1 cellular context compared by ENCODE assay signal in the genomic region with DNA sequence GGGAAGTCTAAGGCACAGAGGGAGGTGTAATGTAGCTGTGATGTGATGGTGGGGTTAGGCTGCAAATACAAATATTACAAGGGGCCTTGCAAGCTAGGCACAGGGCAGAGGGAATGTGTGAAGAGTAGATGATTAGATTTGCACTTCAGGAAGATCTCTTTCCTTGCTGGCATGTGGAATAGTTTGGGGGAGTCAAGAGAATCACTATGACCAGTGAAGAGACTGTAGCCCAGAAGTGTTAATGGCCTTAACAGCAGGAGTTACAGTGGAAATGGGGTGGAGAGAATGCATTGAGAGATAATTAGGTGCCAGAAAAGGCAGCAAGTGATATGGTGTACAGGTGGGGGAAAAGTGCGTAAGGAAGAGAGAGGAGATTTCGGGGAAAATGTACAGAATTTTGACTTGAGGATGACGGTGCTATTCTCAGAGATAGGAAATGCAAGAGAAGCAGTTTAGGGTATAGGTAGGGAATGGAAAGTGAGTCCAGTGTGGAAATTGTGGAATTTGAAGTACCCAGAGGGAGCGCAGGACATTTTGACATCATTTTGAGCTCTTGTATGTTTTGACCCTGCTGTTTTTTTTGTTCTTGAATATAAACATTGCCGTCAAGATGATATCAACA.
A peak's percentile ranks its signal among the peaks of the same experiment; 100 is the strongest.
TF ChIP-seq lines count a peak whose summit lies in the region.

No MANE protein-coding gene starts in this region.

TF ChIP-seq in K562, 482 proteins besides CTCF, POLR2A, EP300 and RAD21:
- TF ChIP-seq, protein P1, sequence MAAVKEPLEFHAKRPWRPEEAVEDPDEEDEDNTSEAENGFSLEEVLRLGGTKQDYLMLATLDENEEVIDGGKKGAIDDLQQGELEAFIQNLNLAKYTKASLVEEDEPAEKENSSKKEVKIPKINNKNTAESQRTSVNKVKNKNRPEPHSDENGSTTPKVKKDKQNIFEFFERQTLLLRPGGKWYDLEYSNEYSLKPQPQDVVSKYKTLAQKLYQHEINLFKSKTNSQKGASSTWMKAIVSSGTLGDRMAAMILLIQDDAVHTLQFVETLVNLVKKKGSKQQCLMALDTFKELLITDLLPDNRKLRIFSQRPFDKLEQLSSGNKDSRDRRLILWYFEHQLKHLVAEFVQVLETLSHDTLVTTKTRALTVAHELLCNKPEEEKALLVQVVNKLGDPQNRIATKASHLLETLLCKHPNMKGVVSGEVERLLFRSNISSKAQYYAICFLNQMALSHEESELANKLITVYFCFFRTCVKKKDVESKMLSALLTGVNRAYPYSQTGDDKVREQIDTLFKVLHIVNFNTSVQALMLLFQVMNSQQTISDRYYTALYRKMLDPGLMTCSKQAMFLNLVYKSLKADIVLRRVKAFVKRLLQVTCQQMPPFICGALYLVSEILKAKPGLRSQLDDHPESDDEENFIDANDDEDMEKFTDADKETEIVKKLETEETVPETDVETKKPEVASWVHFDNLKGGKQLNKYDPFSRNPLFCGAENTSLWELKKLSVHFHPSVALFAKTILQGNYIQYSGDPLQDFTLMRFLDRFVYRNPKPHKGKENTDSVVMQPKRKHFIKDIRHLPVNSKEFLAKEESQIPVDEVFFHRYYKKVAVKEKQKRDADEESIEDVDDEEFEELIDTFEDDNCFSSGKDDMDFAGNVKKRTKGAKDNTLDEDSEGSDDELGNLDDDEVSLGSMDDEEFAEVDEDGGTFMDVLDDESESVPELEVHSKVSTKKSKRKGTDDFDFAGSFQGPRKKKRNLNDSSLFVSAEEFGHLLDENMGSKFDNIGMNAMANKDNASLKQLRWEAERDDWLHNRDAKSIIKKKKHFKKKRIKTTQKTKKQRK (IDR thresholded peaks at IDR 0.05; ENCODE audit: borderline replicate concordance, low read depth, low read length): no peak
- peak; percentile 69 for TF ChIP-seq MAFG (tag; conservative IDR thresholded peaks at IDR 0.05)
- no peak for TF ChIP-seq ZNF121 (CRISPR knock-in tag; conservative IDR thresholded peaks at IDR 0.05)
- peak; percentile 94 for TF ChIP-seq ZNF316 (IDR thresholded peaks at IDR 0.05)
- peak; percentile 38; the same call in 1 of the 2 replicates for TF ChIP-seq NFE2 (IDR thresholded peaks at IDR 0.05; ENCODE audit: low read depth)
- TF ChIP-seq CREM (IDR thresholded peaks at IDR 0.05; ENCODE audit: low read depth): no peak
- TF ChIP-seq, protein P2, sequence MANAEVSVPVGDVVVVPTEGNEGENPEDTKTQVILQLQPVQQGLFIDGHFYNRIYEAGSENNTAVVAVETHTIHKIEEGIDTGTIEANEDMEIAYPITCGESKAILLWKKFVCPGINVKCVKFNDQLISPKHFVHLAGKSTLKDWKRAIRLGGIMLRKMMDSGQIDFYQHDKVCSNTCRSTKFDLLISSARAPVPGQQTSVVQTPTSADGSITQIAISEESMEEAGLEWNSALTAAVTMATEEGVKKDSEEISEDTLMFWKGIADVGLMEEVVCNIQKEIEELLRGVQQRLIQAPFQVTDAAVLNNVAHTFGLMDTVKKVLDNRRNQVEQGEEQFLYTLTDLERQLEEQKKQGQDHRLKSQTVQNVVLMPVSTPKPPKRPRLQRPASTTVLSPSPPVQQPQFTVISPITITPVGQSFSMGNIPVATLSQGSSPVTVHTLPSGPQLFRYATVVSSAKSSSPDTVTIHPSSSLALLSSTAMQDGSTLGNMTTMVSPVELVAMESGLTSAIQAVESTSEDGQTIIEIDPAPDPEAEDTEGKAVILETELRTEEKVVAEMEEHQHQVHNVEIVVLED (CRISPR knock-in tag; IDR thresholded peaks at IDR 0.05): no peak
- TF ChIP-seq C11orf30 (IDR thresholded peaks at IDR 0.05; ENCODE audit: low read depth): peak; percentile 78
- no peak for TF ChIP-seq ZNF696 (CRISPR knock-in tag; conservative IDR thresholded peaks at IDR 0.05)
- TF ChIP-seq POLR2AphosphoS2 (IDR thresholded peaks at IDR 0.05; ENCODE audit: low read length): no peak
- TF ChIP-seq YBX1 (IDR thresholded peaks at IDR 0.05): 0 out of 2 replicates have a peak, but pooled peaks have one; percentile 17
- TF ChIP-seq NFRKB (IDR thresholded peaks at IDR 0.05; ENCODE audit: low read depth): no peak
- TF ChIP-seq MAFF (IDR thresholded peaks at IDR 0.05; ENCODE audit: low read length): 0 out of 2 replicates have a peak, but pooled peaks have one; percentile 7
- TF ChIP-seq CBFA2T2 (conservative IDR thresholded peaks at IDR 0.05): no peak
